ENCODE assay signal across 30 cellular contexts in the genomic region with DNA sequence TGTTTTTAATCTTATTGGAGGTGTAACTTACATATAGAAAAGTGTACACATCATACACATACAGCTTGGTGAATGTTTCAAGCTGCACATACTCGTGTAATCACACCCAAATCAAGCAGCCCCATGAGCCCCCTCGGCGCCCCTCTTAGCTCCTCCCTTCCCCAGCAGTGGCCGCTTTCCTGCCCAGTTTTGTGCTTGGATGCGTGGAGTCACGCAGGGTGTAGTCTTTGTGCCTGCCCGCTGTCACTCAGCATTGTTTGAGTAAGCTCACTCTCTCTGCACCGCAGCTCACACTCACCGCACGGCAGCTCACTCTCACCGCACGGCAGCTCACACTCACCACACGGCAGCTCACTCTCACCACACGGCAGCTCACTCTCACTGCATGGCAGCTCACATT.
"Had no signal": no experiment of that assay in that cellular context is flagged by ENCODE, and none has a peak within 500 bp of the region (broad histone marks: within the 10 kb centered on the region; RNA-seq: fewer than 3 reads in every experiment).

No MANE protein-coding gene starts in this region.

- DNase-seq: activated CD4-positive, alpha-beta memory T cell treated with anti-CD3 and anti-CD28 coated beads for 36 hours; activated CD4-positive, alpha-beta T cell treated with anti-CD3 and anti-CD28 coated beads, Interleukin-2, amount 10 ng/mL, durations not matched to agents 24 days and 14 days; activated CD8-positive, alpha-beta memory T cell treated with anti-CD3 and anti-CD28 coated beads, Interleukin-2, amount 50 U/mL, for 4 hours; activated effector memory CD4-positive, alpha-beta T cell treated with anti-CD3 and anti-CD28 coated beads, Interleukin-2, amount 50 U/mL, for 16 hours; activated naive CD4-positive, alpha-beta T cell treated with anti-CD3 and anti-CD28 coated beads for 36 hours; activated naive CD8-positive, alpha-beta T cell treated with anti-CD3 and anti-CD28 coated beads for 36 hours; activated T-cell treated with anti-CD3 and anti-CD28 coated beads, Interleukin-2, amount 50 U/mL, for 1 hour; adrenal gland; effector CD4-positive, alpha-beta T cell; esophagus squamous epithelium; foreskin melanocyte; mesenchymal stem cell; naive thymus-derived CD8-positive, alpha-beta T cell; retina; stimulated activated CD4-positive, alpha-beta T cell treated with anti-CD3 and anti-CD28 coated beads, Interleukin-15, amount 100 ng/mL, for 24 hours; stimulated activated CD4-positive, alpha-beta T cell treated with anti-CD3 and anti-CD28 coated beads, Interleukin-2, amount 100 ng/mL, for 24 hours; stimulated activated naive CD4-positive, alpha-beta T cell; tibial artery; WERI-Rb-1 had no signal

- H3K4me3 ChIP-seq: adrenal gland, esophagus squamous epithelium, lower lobe of right lung, pancreas, prostate gland, smooth muscle cell, suprapubic skin, tibial artery had no signal

- FAIRE-seq: astrocyte, endometrium, islet of Langerhans, pancreas, TTC549 had no signal

- H3K9me3 ChIP-seq: adrenal gland, esophagus squamous epithelium, lower lobe of right lung, pancreas, prostate gland, suprapubic skin, tibial artery had no signal

- H3K36me3 ChIP-seq: adrenal gland, prostate gland had no signal

- H3K4me1 ChIP-seq: adrenal gland, esophagus squamous epithelium, lower lobe of right lung, pancreas, prostate gland, suprapubic skin, tibial artery had no signal

- ATAC-seq: activated CD4-positive, CD25-positive, alpha-beta regulatory T cell treated with anti-CD3 and anti-CD28 coated beads, Interleukin-2, amount 50 U/mL, for 24 hours; lower lobe of right lung; naive thymus-derived CD8-positive, alpha-beta T cell; pancreas had no signal

- H3K27ac ChIP-seq: adrenal gland, epithelial cell of prostate, lower lobe of right lung, pancreas, prostate gland, suprapubic skin, tibial artery, WERI-Rb-1 had no signal
